19 cellular contexts compared by ENCODE assay signal in the genomic region with DNA sequence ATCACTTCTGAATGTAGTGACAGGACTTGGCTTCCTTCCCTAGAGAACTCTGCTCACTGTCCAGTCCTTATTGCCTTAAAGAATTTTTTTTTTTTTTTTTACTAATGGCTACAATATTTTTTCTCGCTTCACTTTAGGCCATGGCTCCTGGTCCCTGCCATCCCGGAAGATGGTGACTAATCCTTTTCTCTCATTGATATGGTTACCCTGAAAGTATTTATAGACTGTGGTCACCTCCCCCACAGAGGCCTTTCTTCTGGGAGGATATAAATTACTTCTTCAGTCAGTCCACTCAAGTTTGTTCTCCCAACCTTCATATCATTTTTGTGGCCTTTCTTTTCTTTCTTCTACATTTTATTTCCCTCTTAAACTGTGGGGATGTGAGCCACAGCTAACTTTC.
A peak's percentile ranks its signal among the peaks of the same experiment; 100 is the strongest.
DNase-seq lines count a peak whose midpoint lies in the region; ATAC-seq, FAIRE-seq and TF ChIP-seq lines count a peak whose summit lies in the region.
"Had no signal": no experiment of that assay in that cellular context is flagged by ENCODE, and none has a peak within 500 bp of the region (broad histone marks: within the 10 kb centered on the region; RNA-seq: fewer than 3 reads in every experiment).

No MANE protein-coding gene starts in this region.

- H3K79me2 ChIP-seq in fibroblast of lung (ENCODE audit: control insufficient read depth, insufficient read depth, low read length) = no peaks in the 10 kb centered on the region
- H3K79me2 ChIP-seq: hepatocyte had no signal

- no peaks in the 10 kb centered on the region for H3K9me3 ChIP-seq in fibroblast of lung (ENCODE audit: control insufficient read depth, insufficient read depth, low read depth, low read length)
- no peaks in the 10 kb centered on the region for H3K9me3 ChIP-seq in tibial artery
- H3K9me3 ChIP-seq: psoas muscle had no signal

- no peaks in the 10 kb centered on the region for H3K36me3 ChIP-seq in fibroblast of lung (ENCODE audit: control insufficient read depth, insufficient read depth, low read length)
- H3K36me3 ChIP-seq in tibial artery = no peaks in the 10 kb centered on the region
- H3K36me3 ChIP-seq: BLaER1 had no signal

- H3K4me2 ChIP-seq in fibroblast of lung (ENCODE audit: extremely low read depth, insufficient read depth, low read length) = no peak overlapping the region
- H3K4me2 ChIP-seq: BLaER1, hepatocyte had no signal

- FAIRE-seq in RCC 7860 (lab: Jason Lieb, UNC) = peak; percentile 60
- FAIRE-seq: GM18507 had no signal

- H4K20me1 ChIP-seq in fibroblast of lung (ENCODE audit: control insufficient read depth, extremely low read depth, insufficient read depth, low read length) = no peaks in the 10 kb centered on the region
- H4K20me1 ChIP-seq: BLaER1 had no signal

- H3K27me3 ChIP-seq in fibroblast of lung (ENCODE audit: control insufficient read depth, insufficient read depth, low read length) (no peaks in the 10 kb centered on the region), tibial artery (peaks cover 0 to 3% of the 10 kb centered on the region in 2 donors)
- H3K27me3 ChIP-seq: BLaER1, hepatocyte had no signal

- H3K9ac ChIP-seq in fibroblast of lung (ENCODE audit: insufficient read depth, low read length) = no peak overlapping the region
- H3K9ac ChIP-seq: BLaER1 had no signal

- ATAC-seq in HG02973 (IDR thresholded peaks at IDR 0.05; ENCODE audit: unreplicated experiment) = no peak
- ATAC-seq: psoas muscle had no signal

- H3K4me3 ChIP-seq in fibroblast of lung (replicated peaks in 1 of 4; ENCODE audit: control extremely low read depth in 1 of 4, insufficient read depth in 1 of 4, low read depth in 3 of 4, low read length in 4 of 4) (no peak overlapping the region), tibial artery (no peak overlapping the region)
- H3K4me3 ChIP-seq: BLaER1, hepatocyte, psoas muscle had no signal

- H3K4me1 ChIP-seq in fibroblast of lung (ENCODE audit: control insufficient read depth, extremely low read depth, insufficient read depth, low read length) = no peaks in the 10 kb centered on the region
- H3K4me1 ChIP-seq in tibial artery = peaks cover 0 to 75% (median 34%) of the 10 kb centered on the region in 4 donors
- H3K4me1 ChIP-seq: BLaER1, psoas muscle had no signal

- DNase-seq in H4 (ENCODE audit: low spot score) (peak; percentile 31), RCC 7860 (ENCODE audit: low spot score) (peak; percentile 66), fibroblast of lung (ENCODE audit: low read depth in 2 of 2) (peak; percentile 17 to 40), tibial artery (no peak), dermis blood vessel endothelial cell (no peak), RKO (ENCODE audit: low spot score) (no peak)
- DNase-seq: activated CD4-positive, CD25-positive, alpha-beta regulatory T cell treated with anti-CD3 and anti-CD28 coated beads, Interleukin-2, amount 50 U/mL, for 72 hours; Calu3; KG1; NCI-H1105 treated with DMSO at 0.1 percent for 48 hours; NCI-H2081; psoas muscle; stimulated activated CD4-positive, alpha-beta T cell treated with anti-CD3 and anti-CD28 coated beads, Interleukin-4, amount 100 ng/mL, for 1 hour; trophoblast cell had no signal

- H3K27ac ChIP-seq in fibroblast of lung (ENCODE audit: insufficient read depth, low read length) = no peak overlapping the region
- H3K27ac ChIP-seq in tibial artery = peak overlapping the region; percentile 65 to 70
- H3K27ac ChIP-seq: BLaER1, hepatocyte, psoas muscle, RWPE1 had no signal

- no peak for TF ChIP-seq CTCF in fibroblast of lung (conservative IDR thresholded peaks at IDR 0.05 in 1 of 2, IDR thresholded peaks at IDR 0.05 in 1 of 2; ENCODE audit: low read depth in 1 of 2, low read length in 2 of 2)
- TF ChIP-seq CTCF in tibial artery (IDR thresholded peaks at IDR 0.05) = no peak

- intact Hi-C loops in tibial artery (cut with DNase I; ENCODE audit: low total_unique reads) = no loop called here

- H2AFZ ChIP-seq in fibroblast of lung (ENCODE audit: low read length) = no peak overlapping the region
- H2AFZ ChIP-seq: hepatocyte had no signal

Comparison
In these comparisons a context has a peak if more than half of its experiments do, and no peak if none do; other contexts are left out.
1. DNase-seq: peak in H4 (single experiment), RCC 7860 (single experiment) and fibroblast of lung (2 of 2); none in tibial artery (0 of 2), dermis blood vessel endothelial cell (single experiment) and RKO (single experiment).